26 cellular contexts compared by ENCODE assay signal in genomic region chr6:39221115-39221514, GRCh38. TPM values are rescaled to one million over a fixed set of nuclear protein-coding genes. Genes with fewer than 3 reads are reported as not detected.
DNase-seq lines count a peak whose midpoint lies in the region; ATAC-seq, FAIRE-seq and TF ChIP-seq lines count a peak whose summit lies in the region.
"Had no signal": no experiment of that assay in that cellular context is flagged by ENCODE, and none has a peak within 500 bp of the region (broad histone marks: within the 10 kb centered on the region; RNA-seq: fewer than 3 reads in every experiment).

No MANE protein-coding gene starts in this region.

- intact Hi-C loops in activated CD4-positive, alpha-beta memory T cell treated with anti-CD3 and anti-CD28 coated beads for 36 hours (cut with micrococcal nuclease) = no loop called here
- intact Hi-C loops in K562 (cut with micrococcal nuclease) (loop anchor here (10.0 kb wide), 1 partner anchor 106 kb away; the partner anchor contains the start of gene SAYSD1), esophagus muscularis mucosa (cut with DNase I) (no loop called here)

- no peak overlapping the region for H4K8ac ChIP-seq in neuronal stem cell (ENCODE audit: low read depth, low read length)

- H3K9me3 Mint-ChIP-seq in activated CD4-positive, alpha-beta memory T cell treated with anti-CD3 and anti-CD28 coated beads for 36 hours = no peaks in the 10 kb centered on the region
- H3K9me3 Mint-ChIP-seq in activated CD4-positive, alpha-beta memory T cell treated with anti-CD3 and anti-CD28 coated beads, Interleukin-2, amount 10 ng/mL, durations not matched to agents 7 days and 5 days = no peaks in the 10 kb centered on the region
- no peaks in the 10 kb centered on the region for H3K9me3 Mint-ChIP-seq in GM23338

- H4K20me1 ChIP-seq in GM23338 (replicated peaks; ENCODE audit: insufficient read depth) = peaks cover 73% of the 10 kb centered on the region
- H4K20me1 ChIP-seq in K562 (replicated peaks; ENCODE audit: control insufficient read depth, insufficient read depth, low read length) = peaks cover 29% of the 10 kb centered on the region; the same call in 1 of the 2 replicates

- H3K9ac ChIP-seq in K562 (ENCODE audit: insufficient read depth in 1 of 2, low read depth in 2 of 2, low read length in 2 of 2) = peak overlapping the region; percentile 78 to 82; a peak in 2 of 4 replicates
- H3K9ac ChIP-seq in neuronal stem cell (ENCODE audit: low read depth, low read length, poor library complexity) = peak overlapping the region; percentile 1

- no peaks in the 10 kb centered on the region for H3F3A ChIP-seq in GM23338 (replicated peaks; ENCODE audit: low read depth)

- no peak for TF ChIP-seq POLR2A in K562 (conservative IDR thresholded peaks at IDR 0.05)
- no peak for TF ChIP-seq POLR2A in esophagus muscularis mucosa (IDR thresholded peaks at IDR 0.05; ENCODE audit: low read depth)

- no peak overlapping the region for H4K91ac ChIP-seq in neuronal stem cell (ENCODE audit: low read depth, low read length, poor library complexity)

- no peak overlapping the region for H3K27ac ChIP-seq in GM23338 (ENCODE audit: low read depth)
- peak overlapping the region; percentile 92 for H3K27ac ChIP-seq in K562 (ENCODE audit: extremely low read depth, low read depth, low read length)
- no peak overlapping the region for H3K27ac ChIP-seq in neuronal stem cell (replicated peaks; ENCODE audit: low read length)
- no peak overlapping the region for H3K27ac ChIP-seq in esophagus muscularis mucosa (replicated peaks in 1 of 4)
- H3K27ac ChIP-seq: C4-2B, PC-9 had no signal

- CTCF ChIA-PET in activated CD4-positive, alpha-beta memory T cell treated with anti-CD3 and anti-CD28 coated beads for 36 hours (lab: Charles Lee) = interaction anchor here (1.7 kb wide), 1 partner anchor 82 kb away, joined by 7 read pairs; no protein-coding TSS in a partner anchor
- CTCF ChIA-PET in activated CD4-positive, alpha-beta memory T cell treated with anti-CD3 and anti-CD28 coated beads, Interleukin-2, amount 10 ng/mL, durations not matched to agents 7 days and 5 days (lab: Charles Lee) = no interaction called here
- CTCF ChIA-PET in K562 (lab: Yijun Ruan, JAX; ENCODE audit: low intra/inter-chr PET ratio) (no interaction called here), HEK293T (lab: Yijun Ruan, JAX) (no interaction called here)

- H3K36me3 ChIP-seq in GM23338 (ENCODE audit: insufficient read depth) (peaks cover 12% of the 10 kb centered on the region), K562 (ENCODE audit: control insufficient read depth, insufficient read depth, low read length) (peaks cover 81% of the 10 kb centered on the region), neuronal stem cell (replicated peaks in 1 of 2; ENCODE audit: control insufficient read depth in 2 of 2, insufficient read depth in 2 of 2, low read length in 2 of 2) (no peaks in the 10 kb centered on the region), esophagus muscularis mucosa (no peaks in the 10 kb centered on the region)

- in situ Hi-C loops in K562 (cut with MboI) = no loop called here

- FAIRE-seq in K562 (lab: Jason Lieb, UNC) = no peak
- FAIRE-seq: D721Med, HepG2 had no signal

- no peak overlapping the region for H3K14ac ChIP-seq in neuronal stem cell (ENCODE audit: low read length)

- TF ChIP-seq EP300 in K562 (IDR thresholded peaks at IDR 0.05; ENCODE audit: low read length) = no peak
- TF ChIP-seq EP300 in esophagus muscularis mucosa (IDR thresholded peaks at IDR 0.05) = no peak

- no TSS peak for BruUV-seq in K562 (replicated peaks; lab: Mats Ljungman, UMichigan)

- no peak overlapping the region for H2BK120ac ChIP-seq in neuronal stem cell (ENCODE audit: low read depth, low read length)

- H3K9me3 ChIP-seq in K562 (replicated peaks; ENCODE audit: control insufficient read depth, insufficient read depth, low read depth, low read length) (no peaks in the 10 kb centered on the region), neuronal stem cell (replicated peaks in 1 of 2; ENCODE audit: control insufficient read depth in 2 of 2, insufficient read depth in 1 of 2, low read depth in 1 of 2, low read length in 2 of 2) (no peaks in the 10 kb centered on the region), esophagus muscularis mucosa (no peaks in the 10 kb centered on the region)

- no peak for DNase-seq in activated CD4-positive, alpha-beta memory T cell treated with anti-CD3 and anti-CD28 coated beads for 36 hours
- DNase-seq in activated CD4-positive, alpha-beta memory T cell treated with anti-CD3 and anti-CD28 coated beads, Interleukin-2, amount 10 ng/mL, durations not matched to agents 7 days and 5 days = no peak
- DNase-seq in GM23338 (ENCODE audit: low spot score) (no peak), K562 (ENCODE audit: extremely low read depth in 1 of 4, low spot score in 3 of 4) (no peak), neuronal stem cell (ENCODE audit: low spot score) (no peak), HEK293T (ENCODE audit: extremely low spot score) (no peak), esophagus muscularis mucosa (ENCODE audit: extremely low spot score) (no peak)
- DNase-seq: 8988T, DMS53, EL, GF-D8, H7, HFFc6, KBM-7, NCI-H1092, NCI-H1436, NCI-H1930, NCI-H69, PC-9, RPMI8226, SHP77 had no signal

- WGBS in K562 (ENCODE audit: insufficient coverage, low coverage, missing lambda C conversion rate) = 65% methylated on average over 3 of the region's 3 CpGs
- WGBS in neuronal stem cell (ENCODE audit: extremely low coverage in 2 of 2, insufficient read length in 2 of 2, insufficient replicate concordance in 1 of 2), 2 donors = no CpG with 5 or more reads among the region's 3 CpGs
- 93% methylated on average over 3 of the region's 3 CpGs for WGBS in esophagus muscularis mucosa

- H3K27me3 ChIP-seq in GM23338 (ENCODE audit: insufficient read depth) = no peaks in the 10 kb centered on the region
- no peaks in the 10 kb centered on the region for H3K27me3 ChIP-seq in K562 (ENCODE audit: control insufficient read depth in 2 of 2, insufficient read depth in 2 of 2, low read length in 2 of 2)
- no peaks in the 10 kb centered on the region for H3K27me3 ChIP-seq in neuronal stem cell (ENCODE audit: control insufficient read depth in 3 of 3, insufficient read depth in 3 of 3, low read depth in 1 of 3, low read length in 3 of 3)
- peaks cover 0 to 18% (median 0%) of the 10 kb centered on the region in 4 donors for H3K27me3 ChIP-seq in esophagus muscularis mucosa

- H2AFZ ChIP-seq in GM23338 (no peak overlapping the region), K562 (ENCODE audit: low read depth, low read length) (no peak overlapping the region), neuronal stem cell (ENCODE audit: low read length) (no peak overlapping the region)
- H2AFZ ChIP-seq: PC-9 had no signal

- no peak overlapping the region for H2AK5ac ChIP-seq in neuronal stem cell (ENCODE audit: low read depth, low read length)

- H2BK5ac ChIP-seq in neuronal stem cell (ENCODE audit: low read length) = no peak overlapping the region

- H3K79me1 ChIP-seq in neuronal stem cell (ENCODE audit: low read depth, low read length) = no peaks in the 10 kb centered on the region

- H3K9me2 ChIP-seq in GM23338 (ENCODE audit: insufficient read depth) = no peaks in the 10 kb centered on the region

- peak overlapping the region; percentile 38 for H3K27ac Mint-ChIP-seq in activated CD4-positive, alpha-beta memory T cell treated with anti-CD3 and anti-CD28 coated beads for 36 hours
- no peak overlapping the region for H3K27ac Mint-ChIP-seq in activated CD4-positive, alpha-beta memory T cell treated with anti-CD3 and anti-CD28 coated beads, Interleukin-2, amount 10 ng/mL, durations not matched to agents 7 days and 5 days
- peak overlapping the region; percentile 25; the same call in 1 of the 2 replicates for H3K27ac Mint-ChIP-seq in GM23338
- H3K27ac Mint-ChIP-seq: HFFc6 had no signal

- no peak overlapping the region for H3K18ac ChIP-seq in neuronal stem cell (ENCODE audit: low read length)

- no peak overlapping the region for H3K4me3 ChIP-seq in GM23338
- peak overlapping the region; percentile 17; the same call in 1 of the 2 replicates for H3K4me3 ChIP-seq in K562
- no peak overlapping the region for H3K4me3 ChIP-seq in neuronal stem cell (ENCODE audit: low read length in 2 of 2)
- H3K4me3 ChIP-seq in esophagus muscularis mucosa = no peak overlapping the region
- H3K4me3 ChIP-seq: PC-9 had no signal

- peaks cover 49% of the 10 kb centered on the region for H3K36me3 Mint-ChIP-seq in activated CD4-positive, alpha-beta memory T cell treated with anti-CD3 and anti-CD28 coated beads for 36 hours
- H3K36me3 Mint-ChIP-seq in activated CD4-positive, alpha-beta memory T cell treated with anti-CD3 and anti-CD28 coated beads, Interleukin-2, amount 10 ng/mL, durations not matched to agents 7 days and 5 days (ENCODE audit: low read depth) = peaks cover 39% of the 10 kb centered on the region
- H3K36me3 Mint-ChIP-seq in GM23338 (ENCODE audit: low read depth) = peaks cover 50% of the 10 kb centered on the region

- ATAC-seq in GM23338 (no peak), K562 (no peak), GM19324 (IDR thresholded peaks at IDR 0.05; ENCODE audit: low FRiP score, unreplicated experiment) (no peak)
- ATAC-seq: HepG2 had no signal

- no peak overlapping the region for H3K4me3 Mint-ChIP-seq in activated CD4-positive, alpha-beta memory T cell treated with anti-CD3 and anti-CD28 coated beads for 36 hours
- no peak overlapping the region for H3K4me3 Mint-ChIP-seq in activated CD4-positive, alpha-beta memory T cell treated with anti-CD3 and anti-CD28 coated beads, Interleukin-2, amount 10 ng/mL, durations not matched to agents 7 days and 5 days
- no peak overlapping the region for H3K4me3 Mint-ChIP-seq in GM23338
- H3K4me3 Mint-ChIP-seq: HFFc6 had no signal

- POLR2A ChIA-PET in activated CD4-positive, alpha-beta memory T cell treated with anti-CD3 and anti-CD28 coated beads for 36 hours (lab: Charles Lee) = no interaction called here
- POLR2A ChIA-PET in activated CD4-positive, alpha-beta memory T cell treated with anti-CD3 and anti-CD28 coated beads, Interleukin-2, amount 10 ng/mL, durations not matched to agents 7 days and 5 days (lab: Charles Lee) = no interaction called here
- POLR2A ChIA-PET in K562 (lab: Yijun Ruan, JAX) (interaction anchor here (0.7 to 3.0 kb wide), 4 partner anchors 10 to 20 kb away, joined by 3 to 17 read pairs (median 3); no protein-coding TSS in a partner anchor), HEK293T (lab: Yijun Ruan, JAX) (interaction anchor here (3.3 kb wide), 1 partner anchor 8 kb away, joined by 12 read pairs; the partner anchor contains the start of gene KCNK5)

- peaks cover 15% of the 10 kb centered on the region for H3K9me1 ChIP-seq in K562 (ENCODE audit: control insufficient read depth, insufficient read depth, low read length)

- no peak overlapping the region for H2BK12ac ChIP-seq in neuronal stem cell (ENCODE audit: low read length)

- H3K23ac ChIP-seq in neuronal stem cell (ENCODE audit: low read depth, low read length, poor library complexity) = no peak overlapping the region

- H3K79me2 ChIP-seq in GM23338 (replicated peaks; ENCODE audit: insufficient read depth) (peaks cover 99% of the 10 kb centered on the region), K562 (ENCODE audit: control insufficient read depth, insufficient read depth, low read length) (peaks cover 100% of the 10 kb centered on the region)

- H3K27me3 Mint-ChIP-seq in activated CD4-positive, alpha-beta memory T cell treated with anti-CD3 and anti-CD28 coated beads for 36 hours = no peaks in the 10 kb centered on the region
- no peaks in the 10 kb centered on the region for H3K27me3 Mint-ChIP-seq in activated CD4-positive, alpha-beta memory T cell treated with anti-CD3 and anti-CD28 coated beads, Interleukin-2, amount 10 ng/mL, durations not matched to agents 7 days and 5 days
- H3K27me3 Mint-ChIP-seq in GM23338 (ENCODE audit: insufficient read depth, low read depth, poor library complexity) = peaks cover 11% of the 10 kb centered on the region

- TF ChIP-seq RAD21 in K562 (CRISPR knock-in tag; conservative IDR thresholded peaks at IDR 0.05 in 1 of 2, IDR thresholded peaks at IDR 0.05 in 1 of 2) = no peak

- no peak overlapping the region for H3K4ac ChIP-seq in neuronal stem cell (ENCODE audit: low read length)

- H3K4me1 ChIP-seq in GM23338 (ENCODE audit: insufficient read depth) (peaks cover 86% of the 10 kb centered on the region), K562 (replicated peaks in 1 of 2; ENCODE audit: control insufficient read depth in 2 of 2, insufficient read depth in 2 of 2, low read length in 2 of 2) (peaks cover 72 to 91% of the 10 kb centered on the region in 2 experiments), neuronal stem cell (ENCODE audit: control insufficient read depth in 2 of 2, insufficient read depth in 1 of 2, low read depth in 1 of 2, low read length in 2 of 2) (peaks cover 14 to 18% of the 10 kb centered on the region in 2 donors), esophagus muscularis mucosa (no peaks in the 10 kb centered on the region)

- H2BK15ac ChIP-seq in neuronal stem cell (ENCODE audit: low read length) = no peak overlapping the region

- peaks cover 70% of the 10 kb centered on the region for H3K4me1 Mint-ChIP-seq in activated CD4-positive, alpha-beta memory T cell treated with anti-CD3 and anti-CD28 coated beads for 36 hours (ENCODE audit: low read depth)
- H3K4me1 Mint-ChIP-seq in activated CD4-positive, alpha-beta memory T cell treated with anti-CD3 and anti-CD28 coated beads, Interleukin-2, amount 10 ng/mL, durations not matched to agents 7 days and 5 days = peaks cover 83% of the 10 kb centered on the region
- peaks cover 84% of the 10 kb centered on the region for H3K4me1 Mint-ChIP-seq in GM23338

- H3K4me2 ChIP-seq in GM23338 = no peak overlapping the region
- H3K4me2 ChIP-seq in K562 (ENCODE audit: insufficient read depth, low read length) = peak overlapping the region; percentile 91
- H3K4me2 ChIP-seq in neuronal stem cell (ENCODE audit: insufficient read depth, low read length, poor library complexity, severe bottlenecking) = no peak overlapping the region
- H3K4me2 ChIP-seq: PC-9 had no signal

- TF ChIP-seq CTCF in GM23338 (conservative IDR thresholded peaks at IDR 0.05; ENCODE audit: low read depth in 2 of 2) (no peak), K562 (IDR thresholded peaks at IDR 0.05 in 2 of 3, conservative IDR thresholded peaks at IDR 0.05 in 1 of 3; ENCODE audit: insufficient read depth in 2 of 3, low read depth in 1 of 3, low read length in 3 of 3) (no peak), esophagus muscularis mucosa (IDR thresholded peaks at IDR 0.05) (no peak)

RNA-seq across cellular contexts. Expression of gene KCNK5, which starts 8.2 kb away (rescaled TPM):
- 10 to 100 TPM; 16.2 to 16.5 TPM for total RNA-seq in activated CD4-positive, alpha-beta memory T cell treated with anti-CD3 and anti-CD28 coated beads for 36 hours
- 1 to 10 TPM; 8.6 to 9.2 TPM for total RNA-seq in activated CD4-positive, alpha-beta memory T cell treated with anti-CD3 and anti-CD28 coated beads, Interleukin-2, amount 10 ng/mL, durations not matched to agents 7 days and 5 days
- 54.8 and 57.4 TPM in 2 replicates for total RNA-seq in GM23338 (2014; rRNA removed; shearing (Covaris generic))
- polyA plus RNA-seq in GM23338 (2016; fragmentation: Nextera tagmentation; extraction: Ambion mirVana) (9.5 and 9.7 TPM in 2 replicates), K562 (2011; rRNA removed) (17.5 and 24.6 TPM in 2 replicates), K562 (2014; fragmentation: Illumina TruSeq; extraction: Trizol) (25.8 and 31.8 TPM in 2 replicates), K562 (2014; fragmentation: Nextera tagmentation; extraction: Ambion mirVana) (1 to 10 TPM; 1.5 to 1.9 TPM), K562 (2014; rRNA removed) (25.6 and 31.5 TPM in 2 replicates)
- total RNA-seq in K562 (2011; cell fraction: chromatin; rRNA removed; ENCODE audit: low replicate concordance) = 39.4 and 105 TPM in 2 replicates
- total RNA-seq in K562 (2011; cell fraction: nucleolus; rRNA removed) = 101 and 127 TPM in 2 replicates
- total RNA-seq in K562 (2011; cell fraction: nucleoplasm; rRNA removed) = 65.7 and 73.6 TPM in 2 replicates
- total RNA-seq in K562 (2014; rRNA removed) (35.5 and 38.0 TPM in 2 replicates), K562 (2014; rRNA removed; fragmentation: Illumina TruSeq; extraction: Trizol) (12.7 and 15.0 TPM in 2 replicates), K562 (2015; rRNA removed; fragmentation: Illumina TruSeq; extraction: Trizol) (26.1 and 27.1 TPM in 2 replicates), K562 (2021) (41.6 and 45.8 TPM in 2 replicates), esophagus muscularis mucosa (1 to 10 TPM; 6.2 to 9.2 (median 7.4) TPM)
- polyA plus RNA-seq in K562 (2011; cell fraction: cytosol; rRNA removed) = 21.1 and 29.2 TPM in 2 replicates
- 43.7 and 67.2 TPM in 2 replicates for polyA plus RNA-seq in K562 (2011; cell fraction: nucleus; rRNA removed)
- polyA plus RNA-seq in K562 (2012) = 31.4 and 32.9 TPM in 2 replicates
- 19.7 and 25.9 TPM in 2 replicates for polyA minus RNA-seq in K562 (2011; rRNA and poly(A)+ RNA removed)
- 29.4 and 31.6 TPM in 2 replicates for polyA minus RNA-seq in K562 (2011; cell fraction: cytosol; rRNA and poly(A)+ RNA removed)
- polyA minus RNA-seq in K562 (2011; cell fraction: nucleus; rRNA and poly(A)+ RNA removed) = 22.3 and 24.7 TPM in 2 replicates
- polyA plus RNA-seq in neuronal stem cell (2013, experiment 1 of 2) = 4.8 TPM
- 4.9 TPM for polyA plus RNA-seq in neuronal stem cell (2013, experiment 2 of 2)
- total RNA-seq: HFFc6 had no signal
- polyA plus RNA-seq: AG04450, HepG2 had no signal

Comparison
In these comparisons a context has a peak if more than half of its experiments do, and no peak if none do; other contexts are left out.
1. POLR2A ChIA-PET loops: an anchor here in K562 (0.7 to 3.0 kb wide) and HEK293T (3.3 kb wide); none called in activated CD4-positive, alpha-beta memory T cell treated with anti-CD3 and anti-CD28 coated beads for 36 hours and activated CD4-positive, alpha-beta memory T cell treated with anti-CD3 and anti-CD28 coated beads, Interleukin-2, amount 10 ng/mL, durations not matched to agents 7 days and 5 days.